ENCODE assay signal across 24 cellular contexts in the genomic region with DNA sequence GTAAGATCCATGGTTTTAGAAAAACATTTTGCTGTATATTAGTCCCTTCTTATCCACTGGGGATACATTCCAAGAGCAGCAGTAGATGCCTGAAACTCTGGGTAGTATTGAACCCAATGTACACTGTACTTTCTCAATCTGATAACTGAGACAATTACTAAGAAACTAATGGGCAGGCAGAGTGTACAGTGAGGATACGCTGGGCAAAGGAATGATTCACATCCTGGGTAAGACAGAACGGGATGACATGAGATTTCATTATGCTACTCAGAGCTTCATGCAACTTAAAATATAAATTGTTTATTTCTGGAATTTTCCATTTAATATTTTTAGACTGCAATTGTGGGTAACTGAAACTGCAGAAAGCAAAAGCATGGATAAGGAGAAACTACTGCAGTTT. TPM values are rescaled to one million over a fixed set of nuclear protein-coding genes. Genes with fewer than 3 reads are reported as not detected.
DNase-seq lines count a peak whose midpoint lies in the region; ATAC-seq, FAIRE-seq and TF ChIP-seq lines count a peak whose summit lies in the region.
"Had no signal": no experiment of that assay in that cellular context is flagged by ENCODE, and none has a peak within 500 bp of the region (broad histone marks: within the 10 kb centered on the region; RNA-seq: fewer than 3 reads in every experiment).

No MANE protein-coding gene starts in this region.

- peaks cover 9% of the 10 kb centered on the region; the same call in 1 of the 3 replicates for H3K9me3 ChIP-seq in A549
- H3K9me3 ChIP-seq in IMR-90 (ENCODE audit: control insufficient read depth, insufficient read depth, low read length), result no peaks in the 10 kb centered on the region
- no peaks in the 10 kb centered on the region for H3K9me3 ChIP-seq in T-helper 17 cell (ENCODE audit: control insufficient read depth, low read length, poor library complexity, severe bottlenecking)
- H3K9me3 ChIP-seq in CD4-positive, alpha-beta memory T cell (ENCODE audit: control insufficient read depth in 1 of 2, low read length in 2 of 2), result no peaks in the 10 kb centered on the region

- peaks cover 6% of the 10 kb centered on the region for H3K27me3 Mint-ChIP-seq in T-helper 17 cell
- H3K27me3 Mint-ChIP-seq in CD4-positive, alpha-beta memory T cell, result peaks cover 0 to 2% of the 10 kb centered on the region in 2 donors
- peaks cover 2% of the 10 kb centered on the region for H3K27me3 Mint-ChIP-seq in activated T-helper 1 cell treated with anti-CD3 and anti-CD28 coated beads, Interleukin-12 subunit alpha, Interleukin-12 subunit beta, Interleukin-2, Interleukin-4 antibody, amounts not matched to agents 30 ng/mL and 10 ng/mL and 1 ng/mL, durations not matched to agents 14 hours and 24 hours and 36 hours (ENCODE audit: insufficient read depth)
- peaks cover 6% of the 10 kb centered on the region for H3K27me3 Mint-ChIP-seq in activated CD4-positive, alpha-beta memory T cell treated with anti-CD3 and anti-CD28 coated beads, Interleukin-2, amount 10 ng/mL, durations not matched to agents 7 days and 5 days
- H3K27me3 Mint-ChIP-seq: IgD-negative memory B cell had no signal

- 38% methylated on average over 2 of the region's 2 CpGs for WGBS in A549 (ENCODE audit: missing lambda C conversion rate)
- WGBS in IMR-90 (ENCODE audit: extremely low coverage in 2 of 2, insufficient read length in 1 of 2), 2 experiments, result no CpG with 5 or more reads among the region's 2 CpGs

- no peak for TF ChIP-seq RAD21 in A549 (conservative IDR thresholded peaks at IDR 0.05 in 1 of 2, IDR thresholded peaks at IDR 0.05 in 1 of 2)
- TF ChIP-seq RAD21 in IMR-90 (IDR thresholded peaks at IDR 0.05; ENCODE audit: low read length), result no peak

- H2BK15ac ChIP-seq in IMR-90 (ENCODE audit: low read depth, low read length), result no peak overlapping the region

- H3K79me1 ChIP-seq in IMR-90 (ENCODE audit: low read depth in 1 of 2, low read length in 2 of 2), result no peaks in the 10 kb centered on the region

- no peaks in the 10 kb centered on the region for H3K27me3 ChIP-seq in IMR-90 (ENCODE audit: control insufficient read depth, insufficient read depth, low read length)
- no peaks in the 10 kb centered on the region for H3K27me3 ChIP-seq in CD4-positive, alpha-beta memory T cell (ENCODE audit: insufficient read depth, low read length)

- H2BK20ac ChIP-seq in IMR-90 (ENCODE audit: low read depth, low read length), result no peak overlapping the region

- H3K27ac ChIP-seq in A549 (0 out of 6 replicates have a peak overlapping the region, but pooled peaks of 1 of the 2 experiments have one; percentile 13), IMR-90 (ENCODE audit: insufficient read depth, low read length) (no peak overlapping the region)
- H3K27ac ChIP-seq in CD4-positive, alpha-beta memory T cell (ENCODE audit: low read depth, low read length), result no peak overlapping the region
- H3K27ac ChIP-seq: 22Rv1, C4-2B, RWPE1 had no signal

- no peak overlapping the region for H2AFZ ChIP-seq in IMR-90 (replicated peaks; ENCODE audit: low read length, poor library complexity)

- no peak overlapping the region for H3K4ac ChIP-seq in IMR-90 (ENCODE audit: low read depth, low read length)

- H3K4me1 Mint-ChIP-seq in T-helper 17 cell, result no peaks in the 10 kb centered on the region
- H3K4me1 Mint-ChIP-seq in CD4-positive, alpha-beta memory T cell, result no peaks in the 10 kb centered on the region
- H3K4me1 Mint-ChIP-seq in activated T-helper 1 cell treated with anti-CD3 and anti-CD28 coated beads, Interleukin-12 subunit alpha, Interleukin-12 subunit beta, Interleukin-2, Interleukin-4 antibody, amounts not matched to agents 30 ng/mL and 10 ng/mL and 1 ng/mL, durations not matched to agents 14 hours and 24 hours and 36 hours (ENCODE audit: low read depth), result no peaks in the 10 kb centered on the region
- H3K4me1 Mint-ChIP-seq in activated CD4-positive, alpha-beta memory T cell treated with anti-CD3 and anti-CD28 coated beads, Interleukin-2, amount 10 ng/mL, durations not matched to agents 7 days and 5 days, result no peaks in the 10 kb centered on the region
- H3K4me1 Mint-ChIP-seq: H9, IgD-negative memory B cell had no signal

- no peaks in the 10 kb centered on the region for H3K9me3 Mint-ChIP-seq in CD4-positive, alpha-beta memory T cell
- H3K9me3 Mint-ChIP-seq in activated T-helper 1 cell treated with anti-CD3 and anti-CD28 coated beads, Interleukin-12 subunit alpha, Interleukin-12 subunit beta, Interleukin-2, Interleukin-4 antibody, amounts not matched to agents 30 ng/mL and 10 ng/mL and 1 ng/mL, durations not matched to agents 14 hours and 24 hours and 36 hours, result no peaks in the 10 kb centered on the region
- H3K9me3 Mint-ChIP-seq in activated CD4-positive, alpha-beta memory T cell treated with anti-CD3 and anti-CD28 coated beads, Interleukin-2, amount 10 ng/mL, durations not matched to agents 7 days and 5 days, result no peaks in the 10 kb centered on the region
- H3K9me3 Mint-ChIP-seq: HFFc6, IgD-negative memory B cell had no signal

- H3K18ac ChIP-seq in IMR-90 (ENCODE audit: low read depth, low read length), result no peak overlapping the region

- no peak overlapping the region for H3K23ac ChIP-seq in IMR-90 (ENCODE audit: low read depth, low read length)

- dilution Hi-C loops in IMR-90 (cut with HindIII; ENCODE audit: low sequenced_read_pairs, unreplicated experiment), result no loop called here

- H2AK5ac ChIP-seq in IMR-90 (ENCODE audit: low read depth, low read length), result no peak overlapping the region

- H3K56ac ChIP-seq in IMR-90 (ENCODE audit: extremely low read depth, insufficient read depth, low read length), result no peak overlapping the region

- no peak overlapping the region for H3K9ac ChIP-seq in IMR-90 (ENCODE audit: low read depth, low read length)

- TF ChIP-seq EP300 in A549 (IDR thresholded peaks at IDR 0.05), result no peak

- H3K4me1 ChIP-seq in A549 (0 out of 3 replicates have a peak, but pooled peaks cover 11% of the 10 kb centered on the region), IMR-90 (ENCODE audit: control insufficient read depth, insufficient read depth, low read length) (no peaks in the 10 kb centered on the region)
- no peaks in the 10 kb centered on the region for H3K4me1 ChIP-seq in CD4-positive, alpha-beta memory T cell (ENCODE audit: insufficient read depth, low read length)

- H2AK9ac ChIP-seq in IMR-90 (replicated peaks; ENCODE audit: low read depth, low read length, poor library complexity), result no peak overlapping the region

- no peaks in the 10 kb centered on the region for H4K20me1 ChIP-seq in IMR-90 (ENCODE audit: insufficient read depth, low read length)

- TF ChIP-seq POLR2A in A549 (IDR thresholded peaks at IDR 0.05; ENCODE audit: low read length) (no peak), IMR-90 (IDR thresholded peaks at IDR 0.05; ENCODE audit: low read depth, low read length) (no peak)

- no peak overlapping the region for H3K14ac ChIP-seq in IMR-90 (replicated peaks; ENCODE audit: low read depth, low read length)

- DNase-seq in A549 (ENCODE audit: low read depth in 1 of 2, low spot score in 1 of 2) (no peak), IMR-90 (no peak), T-helper 17 cell (no peak), fibroblast of pulmonary artery (ENCODE audit: low read depth) (peak; percentile 3)
- no peak for DNase-seq in CD4-positive, alpha-beta memory T cell
- no peak for DNase-seq in activated T-helper 1 cell treated with anti-CD3 and anti-CD28 coated beads, Interleukin-12 subunit alpha, Interleukin-12 subunit beta, Interleukin-2, Interleukin-4 antibody, amounts not matched to agents 30 ng/mL and 10 ng/mL and 1 ng/mL, durations not matched to agents 14 hours and 24 hours and 36 hours (ENCODE audit: low spot score)
- no peak for DNase-seq in activated CD4-positive, alpha-beta memory T cell treated with anti-CD3 and anti-CD28 coated beads, Interleukin-2, amount 10 ng/mL, durations not matched to agents 7 days and 5 days
- DNase-seq: AML-193, H9, HFFc6, Karpas-422, NCI-H1694, NCI-H2081, NCI-H2171, NCI-H526, SIG-M5, T-helper 1 cell had no signal

- H2BK5ac ChIP-seq in IMR-90 (ENCODE audit: low read depth, low read length, poor library complexity, severe bottlenecking), result no peak overlapping the region

- peak overlapping the region; percentile 16 for H3K27ac Mint-ChIP-seq in T-helper 17 cell
- H3K27ac Mint-ChIP-seq in CD4-positive, alpha-beta memory T cell, result no peak overlapping the region
- no peak overlapping the region for H3K27ac Mint-ChIP-seq in activated T-helper 1 cell treated with anti-CD3 and anti-CD28 coated beads, Interleukin-12 subunit alpha, Interleukin-12 subunit beta, Interleukin-2, Interleukin-4 antibody, amounts not matched to agents 30 ng/mL and 10 ng/mL and 1 ng/mL, durations not matched to agents 14 hours and 24 hours and 36 hours
- H3K27ac Mint-ChIP-seq in activated CD4-positive, alpha-beta memory T cell treated with anti-CD3 and anti-CD28 coated beads, Interleukin-2, amount 10 ng/mL, durations not matched to agents 7 days and 5 days, result no peak overlapping the region
- H3K27ac Mint-ChIP-seq: H9, HFFc6, IgD-negative memory B cell had no signal

- CTCF ChIA-PET in A549 (lab: Yijun Ruan, JAX), result interaction anchor here (0.6 to 12.6 kb wide), 7 partner anchors 15 to 581 kb away, joined by 3 to 321 read pairs (median 7); a partner anchor contains a TSS
- CTCF ChIA-PET in IMR-90 (lab: Yijun Ruan, JAX), result interaction anchor here (2.3 kb wide), 1 partner anchor 215 kb away, joined by 18 read pairs; no protein-coding TSS in a partner anchor
- CTCF ChIA-PET in CD4-positive, alpha-beta memory T cell (lab: Charles Lee; ENCODE audit: partially characterized antibody), result interaction anchor here (1.0 to 9.3 kb wide), 5 partner anchors 10 to 581 kb away, joined by 4 to 279 read pairs (median 12); a partner anchor contains a TSS
- CTCF ChIA-PET in activated CD4-positive, alpha-beta memory T cell treated with anti-CD3 and anti-CD28 coated beads, Interleukin-2, amount 10 ng/mL, durations not matched to agents 7 days and 5 days (lab: Charles Lee), result interaction anchor here (0.7 to 10.0 kb wide), 3 partner anchors 9 to 217 kb away, joined by 3 to 160 read pairs (median 12); a partner anchor contains a TSS

- ATAC-seq in A549 (peak in 1 of 2 experiments; percentile 33; a peak in 1 of 6 replicates), IMR-90 (ENCODE audit: low read depth) (peak; percentile 69), T-helper 17 cell (no peak), GM21360 (IDR thresholded peaks at IDR 0.05; ENCODE audit: unreplicated experiment) (no peak)
- ATAC-seq: GM12878 had no signal

- H4K91ac ChIP-seq in IMR-90 (ENCODE audit: insufficient read depth, low read depth, low read length), result no peak overlapping the region

- in situ Hi-C loops in IMR-90 (cut with MboI; ENCODE audit: low sequenced_read_pairs), result loop anchor here (5.0 kb wide), 1 partner anchor 217 kb away; no protein-coding TSS in a partner anchor

- H3K4me3 ChIP-seq in A549 (no peak overlapping the region), IMR-90 (ENCODE audit: insufficient read depth, low read depth, low read length) (no peak overlapping the region), fibroblast of pulmonary artery (replicated peaks; ENCODE audit: low read depth, low read length) (no peak overlapping the region)
- H3K4me3 ChIP-seq in CD4-positive, alpha-beta memory T cell (ENCODE audit: low read length in 2 of 2), result no peak overlapping the region
- H3K4me3 ChIP-seq: GM12878 had no signal

- no peak overlapping the region for H2BK120ac ChIP-seq in IMR-90 (ENCODE audit: low read depth, low read length)

- intact Hi-C loops in IMR-90 (cut with micrococcal nuclease), result loop anchor here (2.0 to 5.0 kb wide), 3 partner anchors 128 to 583 kb away; a partner anchor contains a TSS
- intact Hi-C loops in CD4-positive, alpha-beta memory T cell (cut with micrococcal nuclease), result loop anchor here (2.0 to 5.0 kb wide), 2 partner anchors 147 to 581 kb away; no protein-coding TSS in a partner anchor
- intact Hi-C loops in activated T-helper 1 cell treated with anti-CD3 and anti-CD28 coated beads, Interleukin-12 subunit alpha, Interleukin-12 subunit beta, Interleukin-2, Interleukin-4 antibody, amounts not matched to agents 30 ng/mL and 10 ng/mL and 1 ng/mL, durations not matched to agents 14 hours and 24 hours and 36 hours (cut with micrococcal nuclease), result loop anchor here (2.0 to 5.0 kb wide), 2 partner anchors 65 to 583 kb away; a partner anchor contains a TSS

- H4K8ac ChIP-seq in IMR-90 (ENCODE audit: low read depth in 2 of 2, low read length in 2 of 2), result no peak overlapping the region

- H3K4me2 ChIP-seq in A549 (no peak overlapping the region), IMR-90 (ENCODE audit: low read depth, low read length) (no peak overlapping the region)

- BruUV-seq in IMR-90 (replicated peaks; lab: Mats Ljungman, UMichigan), result no TSS peak

- H3K36me3 Mint-ChIP-seq in T-helper 17 cell (ENCODE audit: low read depth), result peaks cover 2% of the 10 kb centered on the region
- H3K36me3 Mint-ChIP-seq in CD4-positive, alpha-beta memory T cell, result no peaks in the 10 kb centered on the region
- H3K36me3 Mint-ChIP-seq in activated T-helper 1 cell treated with anti-CD3 and anti-CD28 coated beads, Interleukin-12 subunit alpha, Interleukin-12 subunit beta, Interleukin-2, Interleukin-4 antibody, amounts not matched to agents 30 ng/mL and 10 ng/mL and 1 ng/mL, durations not matched to agents 14 hours and 24 hours and 36 hours (ENCODE audit: low read depth), result no peaks in the 10 kb centered on the region
- H3K36me3 Mint-ChIP-seq in activated CD4-positive, alpha-beta memory T cell treated with anti-CD3 and anti-CD28 coated beads, Interleukin-2, amount 10 ng/mL, durations not matched to agents 7 days and 5 days (ENCODE audit: low read depth), result no peaks in the 10 kb centered on the region
- H3K36me3 Mint-ChIP-seq: IgD-negative memory B cell had no signal

- no peaks in the 10 kb centered on the region for H3K36me3 ChIP-seq in IMR-90 (ENCODE audit: control insufficient read depth, insufficient read depth, low read length)
- no peaks in the 10 kb centered on the region for H3K36me3 ChIP-seq in CD4-positive, alpha-beta memory T cell (ENCODE audit: insufficient read depth, low read length)

- FAIRE-seq in A549 (lab: Jason Lieb, UNC), result peak; percentile 23
- FAIRE-seq: GM12878 had no signal

- H3K4me3 Mint-ChIP-seq in T-helper 17 cell, result no peak overlapping the region
- H3K4me3 Mint-ChIP-seq in CD4-positive, alpha-beta memory T cell, result no peak overlapping the region
- H3K4me3 Mint-ChIP-seq in activated T-helper 1 cell treated with anti-CD3 and anti-CD28 coated beads, Interleukin-12 subunit alpha, Interleukin-12 subunit beta, Interleukin-2, Interleukin-4 antibody, amounts not matched to agents 30 ng/mL and 10 ng/mL and 1 ng/mL, durations not matched to agents 14 hours and 24 hours and 36 hours, result no peak overlapping the region
- H3K4me3 Mint-ChIP-seq in activated CD4-positive, alpha-beta memory T cell treated with anti-CD3 and anti-CD28 coated beads, Interleukin-2, amount 10 ng/mL, durations not matched to agents 7 days and 5 days, result no peak overlapping the region
- H3K4me3 Mint-ChIP-seq: H9, HFFc6, IgD-negative memory B cell had no signal

- no peak overlapping the region for H4K5ac ChIP-seq in IMR-90 (ENCODE audit: low read depth, low read length)

- TF ChIP-seq CTCF in A549 (IDR thresholded peaks at IDR 0.05), result no peak
- no peak for TF ChIP-seq CTCF in IMR-90 (conservative IDR thresholded peaks at IDR 0.05; ENCODE audit: low read depth, low read length)
- TF ChIP-seq CTCF in fibroblast of pulmonary artery (IDR thresholded peaks at IDR 0.05; ENCODE audit: low read length, missing control alignments), result no peak

- POLR2A ChIA-PET in A549 (lab: Yijun Ruan, JAX) (no interaction called here), IMR-90 (lab: Charles Lee; ENCODE audit: unreplicated experiment) (no interaction called here)
- POLR2A ChIA-PET in CD4-positive, alpha-beta memory T cell (lab: Charles Lee; ENCODE audit: partially characterized antibody), result no interaction called here
- POLR2A ChIA-PET in activated CD4-positive, alpha-beta memory T cell treated with anti-CD3 and anti-CD28 coated beads, Interleukin-2, amount 10 ng/mL, durations not matched to agents 7 days and 5 days (lab: Charles Lee), result no interaction called here

- H3K9me1 ChIP-seq in IMR-90 (ENCODE audit: insufficient read depth, low read length), result no peaks in the 10 kb centered on the region

RNA-seq across cellular contexts. Expression of a gene that starts 46.2 kb away (rescaled TPM):
- polyA plus RNA-seq in A549 (2011; rRNA removed) (0.08 TPM in 1 of 2 replicates, not detected in the other), A549 (2017; fragmentation: RNase III; extraction: RNeasy Plus Mini Kit Qiagen cat#74134 plus additional on column Dnase treatment) (not detected in 3 replicates), IMR-90 (2012; rRNA removed) (not detected in 2 replicates)
- 0.01 TPM in 1 of 2 replicates, not detected in the other for polyA plus RNA-seq in A549 (2012; cell fraction: cytosol; rRNA removed)
- polyA plus RNA-seq in A549 (2012; cell fraction: nucleus; rRNA removed), result not detected in 2 replicates
- 0.39 TPM in 1 of 2 replicates, not detected in the other for polyA minus RNA-seq in A549 (2011; rRNA and poly(A)+ RNA removed)
- total RNA-seq in IMR-90 (2012; rRNA removed) (not detected in 2 replicates), T-helper 17 cell (not detected)
- not detected in 2 replicates for polyA plus RNA-seq in IMR-90 (2012; cell fraction: cytosol; rRNA removed)
- not detected in 2 replicates for polyA plus RNA-seq in IMR-90 (2012; cell fraction: nucleus; rRNA removed; ENCODE audit: low replicate concordance)
- not detected for total RNA-seq in CD4-positive, alpha-beta memory T cell
- polyA plus RNA-seq in CD4-positive, alpha-beta memory T cell, result not detected
- not detected in 2 replicates for total RNA-seq in activated T-helper 1 cell treated with anti-CD3 and anti-CD28 coated beads, Interleukin-12 subunit alpha, Interleukin-12 subunit beta, Interleukin-2, Interleukin-4 antibody, amounts not matched to agents 30 ng/mL and 10 ng/mL and 1 ng/mL, durations not matched to agents 14 hours and 24 hours and 36 hours
- not detected for total RNA-seq in activated CD4-positive, alpha-beta memory T cell treated with anti-CD3 and anti-CD28 coated beads, Interleukin-2, amount 10 ng/mL, durations not matched to agents 7 days and 5 days
- total RNA-seq: GM12878, H9, HFFc6, MCF 10A had no signal
- polyA plus RNA-seq: GM12878, IgD-negative memory B cell had no signal
